Comparison of ENCODE assay signal across 8 cellular contexts in the genomic region with DNA sequence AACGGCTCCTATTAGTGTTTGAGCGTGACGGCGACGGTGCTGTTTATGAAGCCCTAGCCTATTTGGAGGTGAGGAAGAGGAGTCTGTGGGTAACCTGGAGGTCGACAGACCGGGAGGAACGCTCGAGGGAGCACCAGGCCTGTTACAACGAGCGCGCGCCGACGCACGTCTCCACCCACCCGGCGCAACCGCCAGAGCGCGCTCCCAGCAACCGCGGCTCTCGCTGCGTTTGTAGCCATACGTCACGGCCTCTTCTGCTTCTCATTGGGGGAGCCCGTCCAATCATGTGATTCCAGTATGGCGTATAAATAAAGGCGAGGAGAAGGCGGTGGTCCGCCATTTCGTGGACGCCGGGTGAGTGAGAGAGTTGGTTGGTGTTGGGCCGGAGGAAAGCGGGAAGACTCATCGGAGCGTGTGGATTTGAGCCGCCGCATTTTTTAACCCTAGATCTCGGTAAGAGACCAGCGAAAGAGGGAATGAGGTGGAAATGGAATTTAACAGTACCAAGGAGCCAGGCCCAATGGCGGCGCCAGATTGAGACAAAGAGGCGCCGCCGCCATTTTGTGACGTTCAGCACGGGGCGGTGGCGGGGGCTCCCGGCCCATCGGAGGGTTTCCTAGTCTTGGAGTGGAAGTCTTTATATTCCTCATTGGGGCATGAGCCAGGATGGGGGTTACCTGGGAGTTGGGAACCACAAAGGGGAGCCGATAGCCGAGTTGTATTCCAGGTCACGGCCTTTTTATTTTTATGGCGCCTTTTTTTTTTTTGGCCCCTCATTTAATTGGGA. TPM values are rescaled to one million over a fixed set of nuclear protein-coding genes. Genes with fewer than 3 reads are reported as not detected.
A peak's percentile ranks its signal among the peaks of the same experiment; 100 is the strongest.
DNase-seq lines count a peak whose midpoint lies in the region; ATAC-seq, FAIRE-seq and TF ChIP-seq lines count a peak whose summit lies in the region.

A gene (plus strand): TSS at position 334 of the 787 bp plus-strand sequence. CDS start 2,401 bp downstream, outside the sequence.

- H3K79me2 ChIP-seq in HepG2 (ENCODE audit: insufficient read depth, low read length) = peaks cover 51% of the 10 kb centered on the region

- peak within 1 kb of the TSS; percentile 87 to 97 (median 92) for H3K4me3 ChIP-seq in HepG2 (replicated peaks in 1 of 3; ENCODE audit: insufficient read depth in 1 of 3, low read depth in 2 of 3, low read length in 3 of 3)

- CTCF ChIA-PET in CD4-positive, alpha-beta T cell (lab: Charles Lee) = interaction anchor here (0.7 to 1.5 kb wide), 4 partner anchors 9 to 46 kb away, joined by 3 to 7 read pairs (median 4); no protein-coding TSS in a partner anchor
- CTCF ChIA-PET in HepG2 (lab: Yijun Ruan, JAX; ENCODE audit: low intra/inter-chr PET ratio, low total read pairs) = no interaction called here

- no peaks in the 10 kb centered on the region for H3K9me3 Mint-ChIP-seq in CD4-positive, alpha-beta T cell

- TF ChIP-seq CTCF in CD4-positive, alpha-beta T cell (IDR thresholded peaks at IDR 0.05) = peak; percentile 52
- peak; percentile 82 for TF ChIP-seq CTCF in HepG2 (CRISPR knock-in tag; IDR thresholded peaks at IDR 0.05)

- no peaks in the 10 kb centered on the region for H3K27me3 ChIP-seq in CD4-positive, alpha-beta T cell (ENCODE audit: control insufficient read depth, insufficient read depth, low read length)
- no peaks in the 10 kb centered on the region; a peak in 1 of 5 replicates for H3K27me3 ChIP-seq in HepG2 (ENCODE audit: control insufficient read depth in 1 of 2, insufficient read depth in 2 of 2, low read length in 2 of 2)

- in situ Hi-C loops in HepG2 (cut with HindIII; ENCODE audit: extremely low pct_ligation_motif_present, low pct_unique_long_range_greater_than_20kb) = no loop called here

- peak; percentile 87 for ATAC-seq in CD4-positive, alpha-beta T cell (ENCODE audit: poor library complexity)
- peak; percentile 85 for ATAC-seq in GM19397 (IDR thresholded peaks at IDR 0.05; ENCODE audit: unreplicated experiment)
- ATAC-seq in HG03571 (IDR thresholded peaks at IDR 0.05; ENCODE audit: unreplicated experiment) = peak; percentile 82
- peak; percentile 92 for ATAC-seq in HepG2

- H3K36me3 ChIP-seq in HepG2 (replicated peaks in 1 of 2; ENCODE audit: control insufficient read depth in 1 of 2, insufficient read depth in 2 of 2, low read length in 2 of 2) = peaks cover 11 to 31% of the 10 kb centered on the region in 2 experiments

- peak within 1 kb of the TSS; percentile 98 for H3K9ac ChIP-seq in HepG2 (ENCODE audit: insufficient read depth, low read depth, low read length)

- peaks cover 5% of the 10 kb centered on the region for H3K27me3 Mint-ChIP-seq in CD4-positive, alpha-beta T cell

- DNase-seq in CD4-positive, alpha-beta T cell = peak; percentile 89 to 95 (median 92)
- DNase-seq in NCI-H774 (lab: John Stamatoyannopoulos, UW) (peak; percentile 97), dermis blood vessel endothelial cell (peak; percentile 99), HepG2 (ENCODE audit: low spot score) (peak; percentile 98)
- peak; percentile 89 to 91 for DNase-seq in activated CD4-positive, alpha-beta T cell treated with anti-CD3 and anti-CD28 coated beads, Interleukin-2, amount 50 U/mL, for 4 hours
- DNase-seq in stimulated activated CD4-positive, alpha-beta T cell treated with anti-CD3 and anti-CD28 coated beads, Interleukin-4, amount 100 ng/mL, for 1 hour = peak; percentile 92

- peak; percentile 64 for TF ChIP-seq RAD21 in HepG2 (CRISPR knock-in tag; IDR thresholded peaks at IDR 0.05)

- TF ChIP-seq EP300 in HepG2 (IDR thresholded peaks at IDR 0.05; ENCODE audit: low read depth in 2 of 2, low read length in 2 of 2) (peak in 1 of 2 experiments; percentile 56; a peak in 3 of 4 replicates), HepG2 (CRISPR knock-in tag; IDR thresholded peaks at IDR 0.05; ENCODE audit: borderline replicate concordance) (peak; percentile 56)

- H2AFZ ChIP-seq in HepG2 (ENCODE audit: low read length) = peak within 1 kb of the TSS; percentile 46

- no peaks in the 10 kb centered on the region for H3K9me3 ChIP-seq in CD4-positive, alpha-beta T cell (ENCODE audit: control insufficient read depth, low read length)
- H3K9me3 ChIP-seq in HepG2 (ENCODE audit: low read length) = no peaks in the 10 kb centered on the region

- H3K27ac ChIP-seq in CD4-positive, alpha-beta T cell (ENCODE audit: low read depth, low read length) = peak within 1 kb of the TSS; percentile 97
- H3K27ac ChIP-seq in HepG2 (ENCODE audit: extremely low read length, insufficient read depth, low read length) = peak within 1 kb of the TSS; percentile 93

- peak; percentile 100 for TF ChIP-seq POLR2A in HepG2 (IDR thresholded peaks at IDR 0.05; ENCODE audit: insufficient read depth in 1 of 2, low read depth in 2 of 2, low read length in 2 of 2)

- H3K27ac Mint-ChIP-seq in CD4-positive, alpha-beta T cell = peak within 1 kb of the TSS; percentile 97

- POLR2A ChIA-PET in CD4-positive, alpha-beta T cell (lab: Charles Lee) = interaction anchor here (0.6 to 11.2 kb wide), 25 partner anchors 9 to 567 kb away, joined by 3 to 161 read pairs (median 4); a partner anchor contains a TSS
- POLR2A ChIA-PET in HepG2 (lab: Yijun Ruan, JAX) = interaction anchor here (0.6 to 6.8 kb wide), 18 partner anchors 7 to 392 kb away, joined by 3 to 142 read pairs (median 7); a partner anchor contains a TSS

- WGBS in HepG2 (ENCODE audit: low lambda C conversion rate) = 1% methylated on average over 52 of the region's 58 CpGs

- H3K4me2 ChIP-seq in HepG2 (ENCODE audit: low read depth, low read length) = peak within 1 kb of the TSS; percentile 97

- BruUV-seq in HepG2 (replicated peaks; lab: Mats Ljungman, UMichigan) = TSS peak; percentile 69

- H4K20me1 ChIP-seq in HepG2 (ENCODE audit: insufficient read depth, low read length) = peaks cover 48% of the 10 kb centered on the region

- FAIRE-seq in HepG2 (lab: Jason Lieb, UNC) = peak; percentile 56

- H3K4me1 Mint-ChIP-seq in CD4-positive, alpha-beta T cell (ENCODE audit: low read depth) = peaks cover 54% of the 10 kb centered on the region

- intact Hi-C loops in CD4-positive, alpha-beta T cell (cut with DNase I, micrococcal nuclease) = loop anchor here (1.0 to 5.0 kb wide), 4 partner anchors 8 to 153 kb away; a partner anchor contains a TSS
- intact Hi-C loops in HepG2 (cut with micrococcal nuclease; ENCODE audit: unreplicated experiment) = loop anchor here (1.0 to 5.0 kb wide), 3 partner anchors 49 to 172 kb away; no protein-coding TSS in a partner anchor

- H3K36me3 Mint-ChIP-seq in CD4-positive, alpha-beta T cell (ENCODE audit: low read depth) = peaks cover 54% of the 10 kb centered on the region

- peaks cover 50% of the 10 kb centered on the region for H3K4me1 ChIP-seq in HepG2 (ENCODE audit: insufficient read depth, low read length)

- H3K4me3 Mint-ChIP-seq in CD4-positive, alpha-beta T cell = peak within 1 kb of the TSS; percentile 94

TF ChIP-seq in HepG2, 621 proteins besides CTCF, POLR2A, EP300 and RAD21 (continues in another document):
- peak; percentile 74 for TF ChIP-seq TOPORS (CRISPR knock-in tag; IDR thresholded peaks at IDR 0.05)
- TF ChIP-seq, protein P1, sequence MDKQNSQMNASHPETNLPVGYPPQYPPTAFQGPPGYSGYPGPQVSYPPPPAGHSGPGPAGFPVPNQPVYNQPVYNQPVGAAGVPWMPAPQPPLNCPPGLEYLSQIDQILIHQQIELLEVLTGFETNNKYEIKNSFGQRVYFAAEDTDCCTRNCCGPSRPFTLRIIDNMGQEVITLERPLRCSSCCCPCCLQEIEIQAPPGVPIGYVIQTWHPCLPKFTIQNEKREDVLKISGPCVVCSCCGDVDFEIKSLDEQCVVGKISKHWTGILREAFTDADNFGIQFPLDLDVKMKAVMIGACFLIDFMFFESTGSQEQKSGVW (CRISPR knock-in tag; IDR thresholded peaks at IDR 0.05; ENCODE audit: borderline replicate concordance) = no peak
- TF ChIP-seq ZNF337 (CRISPR knock-in tag; IDR thresholded peaks at IDR 0.05; ENCODE audit: borderline replicate concordance, low read depth) = peak; percentile 36; the same call in 1 of the 2 replicates

RNA-seq across cellular contexts. Expression of the gene that starts here (rescaled TPM):
- 100 to 1,000 TPM; 550 to 556 TPM for total RNA-seq in CD4-positive, alpha-beta T cell
- total RNA-seq in dermis blood vessel endothelial cell (224 and 544 TPM in 2 replicates), HepG2 (2016; rRNA removed; fragmentation: Illumina TruSeq; extraction: Trizol) (684 and 1,115 TPM in 2 replicates)
- 87.6 and 93.5 TPM in 2 replicates for total RNA-seq in HepG2 (2016; cell fraction: cytosol; rRNA removed; fragmentation: Illumina TruSeq; extraction: Trizol; ENCODE audit: low read depth)
- total RNA-seq in HepG2 (2016; cell fraction: insoluble cytoplasmic fraction; rRNA removed; fragmentation: Illumina TruSeq; extraction: Trizol) = 702 and 1,085 TPM in 2 replicates
- 160 and 205 TPM in 2 replicates for total RNA-seq in HepG2 (2016; cell fraction: membrane; rRNA removed; fragmentation: Illumina TruSeq; extraction: Trizol)
- total RNA-seq in HepG2 (2016; cell fraction: nucleus; rRNA removed; fragmentation: Illumina TruSeq; extraction: Trizol) = 332 and 341 TPM in 2 replicates
- polyA plus RNA-seq in HepG2 (2011; rRNA removed) = 149 and 206 TPM in 2 replicates
- polyA plus RNA-seq in HepG2 (2011; cell fraction: cytosol; rRNA removed) = 204 and 209 TPM in 2 replicates
- 336 and 345 TPM in 2 replicates for polyA plus RNA-seq in HepG2 (2011; cell fraction: nucleus; rRNA removed)
- polyA plus RNA-seq in HepG2 (2012) = 161 and 268 TPM in 2 replicates
- 90.1 and 97.9 TPM in 2 replicates for polyA plus RNA-seq in HepG2 (2016; cell fraction: cytosol; fragmentation: Illumina TruSeq; extraction: Trizol; ENCODE audit: low read depth)
- polyA plus RNA-seq in HepG2 (2016; cell fraction: insoluble cytoplasmic fraction; fragmentation: Illumina TruSeq; extraction: Trizol; ENCODE audit: low read depth) = 1,067 and 1,144 TPM in 2 replicates
- 123 and 146 TPM in 2 replicates for polyA plus RNA-seq in HepG2 (2016; cell fraction: membrane; fragmentation: Illumina TruSeq; extraction: Trizol; ENCODE audit: low read depth)
- polyA plus RNA-seq in HepG2 (2016; cell fraction: nucleus; fragmentation: Illumina TruSeq; extraction: Trizol; ENCODE audit: insufficient read depth, low read depth) = 510 and 537 TPM in 2 replicates
- polyA minus RNA-seq in HepG2 (2011; rRNA and poly(A)+ RNA removed; ENCODE audit: low replicate concordance) = 214 and 251 TPM in 2 replicates
- polyA minus RNA-seq in HepG2 (2011; cell fraction: cytosol; rRNA and poly(A)+ RNA removed) = 55.8 and 58.4 TPM in 2 replicates
- polyA minus RNA-seq in HepG2 (2011; cell fraction: nucleus; rRNA and poly(A)+ RNA removed) = 453 and 553 TPM in 2 replicates

Comparison
In these comparisons a context has a peak if more than half of its experiments do, and no peak if none do; other contexts are left out.
1. Peak in every context shown above with its lines: DNase-seq, ATAC-seq, H3K4me3 ChIP-seq and H3K27ac ChIP-seq.